15 cellular contexts compared by ENCODE assay signal in genomic region chr17:55175788-55176425, GRCh38.
DNase-seq lines count a peak whose midpoint lies in the region; ATAC-seq, FAIRE-seq and TF ChIP-seq lines count a peak whose summit lies in the region.
"Had no signal": no experiment of that assay in that cellular context is flagged by ENCODE, and none has a peak within 500 bp of the region (broad histone marks: within the 10 kb centered on the region; RNA-seq: fewer than 3 reads in every experiment).

No MANE protein-coding gene starts in this region.

- no peaks in the 10 kb centered on the region for H3K4me1 ChIP-seq in heart left ventricle
- no peaks in the 10 kb centered on the region for H3K4me1 ChIP-seq in right cardiac atrium (ENCODE audit: control insufficient read depth, insufficient read depth, low read length)
- H3K4me1 ChIP-seq: BE2C, body of pancreas had no signal

- H3K27ac ChIP-seq in heart left ventricle: no peak overlapping the region
- no peak overlapping the region for H3K27ac ChIP-seq in right cardiac atrium (ENCODE audit: low read length)
- H3K27ac ChIP-seq: body of pancreas had no signal

- no peaks in the 10 kb centered on the region for H3K27me3 ChIP-seq in heart left ventricle
- no peaks in the 10 kb centered on the region for H3K27me3 ChIP-seq in right cardiac atrium (ENCODE audit: control insufficient read depth, insufficient read depth)
- H3K27me3 ChIP-seq: BE2C, body of pancreas had no signal

- peaks cover 5% of the 10 kb centered on the region for H3K36me3 Mint-ChIP-seq in memory B cell

- ATAC-seq in HG02623 (IDR thresholded peaks at IDR 0.05; ENCODE audit: unreplicated experiment): peak; percentile 36
- ATAC-seq in memory B cell (ENCODE audit: low read depth): peak; percentile 92
- no peak for ATAC-seq in heart left ventricle
- ATAC-seq in GM18498 (IDR thresholded peaks at IDR 0.05; ENCODE audit: unreplicated experiment): no peak
- no peak for ATAC-seq in right cardiac atrium
- ATAC-seq: body of pancreas, mucosa of descending colon had no signal

- no peak overlapping the region for H3K4me3 ChIP-seq in heart left ventricle
- H3K4me3 ChIP-seq in right cardiac atrium (ENCODE audit: low read length): no peak overlapping the region
- H3K4me3 ChIP-seq: body of pancreas, mucosa of descending colon had no signal

- H3K27me3 Mint-ChIP-seq in memory B cell: no peaks in the 10 kb centered on the region

- TF ChIP-seq POLR2A in GM12892 (IDR thresholded peaks at IDR 0.05; ENCODE audit: low read depth, low read length) (no peak), heart left ventricle (IDR thresholded peaks at IDR 0.05) (no peak)

- no peaks in the 10 kb centered on the region for H3K9me3 Mint-ChIP-seq in memory B cell

- WGBS in heart left ventricle, 4 donors: 81 to 89% (median 87%) methylated on average over 6 of the region's 6 CpGs
- WGBS in right cardiac atrium: 81% methylated on average over 6 of the region's 6 CpGs

- peak; percentile 63 for FAIRE-seq in GM12892 (lab: Jason Lieb, UNC)
- FAIRE-seq: small intestine had no signal

- no peaks in the 10 kb centered on the region for H3K36me3 ChIP-seq in heart left ventricle
- H3K36me3 ChIP-seq: BE2C had no signal

- TF ChIP-seq CTCF in heart left ventricle (IDR thresholded peaks at IDR 0.05): no peak

- H3K4me3 Mint-ChIP-seq in memory B cell: no peak overlapping the region

- intact Hi-C loops in heart left ventricle (cut with DNase I) (no loop called here), right cardiac atrium (cut with DNase I) (no loop called here)

- H3K4me1 Mint-ChIP-seq in memory B cell: peaks cover 16% of the 10 kb centered on the region

- peak overlapping the region; percentile 31 for H3K27ac Mint-ChIP-seq in memory B cell

- peaks cover 0 to 18% (median 0%) of the 10 kb centered on the region in 12 donors for H3K9me3 ChIP-seq in heart left ventricle
- H3K9me3 ChIP-seq in right cardiac atrium (ENCODE audit: control insufficient read depth, low read length): no peaks in the 10 kb centered on the region
- H3K9me3 ChIP-seq: BE2C, body of pancreas, mucosa of descending colon had no signal

- DNase-seq in GM12892 (ENCODE audit: insufficient read length) (no peak), NCI-H1694 treated with DMSO at 0.1 percent for 48 hours (lab: John Stamatoyannopoulos, UW) (peak; percentile 96), memory B cell (ENCODE audit: low spot score in 2 of 2) (peak in 1 of 2 donors; percentile 16), heart left ventricle (no peak), right cardiac atrium (no peak)
- DNase-seq: activated naive CD4-positive, alpha-beta T cell; BE2C; body of pancreas; DMS79; mucosa of descending colon; NCI-H510A treated with DMSO at 0.1 percent for 48 hours; small intestine; stimulated activated naive CD4-positive, alpha-beta T cell treated with Interleukin-2 at 50 U/mL for 16 hours had no signal

Comparison
In these comparisons a context has a peak if more than half of its experiments do, and no peak if none do; other contexts are left out.
1. ATAC-seq: peak in HG02623 (single experiment) and memory B cell (single experiment); none in heart left ventricle (0 of 4), GM18498 (single experiment) and right cardiac atrium (0 of 2).